ENCODE assay signal across 27 cellular contexts in the genomic region with DNA sequence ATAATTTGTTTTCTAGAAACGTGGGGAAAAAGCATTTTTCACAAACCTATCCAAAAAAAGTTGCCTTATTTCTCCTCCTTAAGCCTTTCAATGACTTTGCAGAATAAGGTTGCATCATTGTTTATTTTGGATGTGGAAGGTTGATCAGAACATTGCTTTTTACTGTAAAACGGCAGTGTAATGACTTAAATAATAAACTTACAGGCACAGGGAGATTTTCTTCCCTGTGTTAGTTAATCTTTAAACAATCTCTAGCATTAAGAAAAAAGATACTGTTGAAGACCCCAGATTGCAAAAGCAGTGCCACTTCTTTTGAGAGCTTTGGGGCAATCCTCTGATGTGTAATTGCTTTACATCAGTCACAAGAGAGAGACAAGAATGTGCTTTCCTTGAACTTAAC.
A peak's percentile ranks its signal among the peaks of the same experiment; 100 is the strongest.
DNase-seq lines count a peak whose midpoint lies in the region; ATAC-seq, FAIRE-seq and TF ChIP-seq lines count a peak whose summit lies in the region.
"Had no signal": no experiment of that assay in that cellular context is flagged by ENCODE, and none has a peak within 500 bp of the region (broad histone marks: within the 10 kb centered on the region; RNA-seq: fewer than 3 reads in every experiment).

No MANE protein-coding gene starts in this region.

- TF ChIP-seq RAD21 in HepG2 (CRISPR knock-in tag; IDR thresholded peaks at IDR 0.05), result no peak

- H3K36me3 ChIP-seq in mammary epithelial cell (ENCODE audit: insufficient read depth, low read length), result no peaks in the 10 kb centered on the region
- peaks cover 0 to 4% of the 10 kb centered on the region in 2 experiments; a peak in 1 of 5 replicates for H3K36me3 ChIP-seq in HepG2 (replicated peaks in 1 of 2; ENCODE audit: control insufficient read depth in 1 of 2, insufficient read depth in 2 of 2, low read length in 2 of 2)
- peaks cover 10% of the 10 kb centered on the region for H3K36me3 ChIP-seq in HAP-1 (replicated peaks)
- H3K36me3 ChIP-seq: BLaER1 treated with 17β-estradiol and CSF1 and Interleukin-3, amounts not matched to agents 10 nM and 100 nM; prostate gland had no signal

- DNase-seq in MCF 10A (ENCODE audit: unreplicated experiment), result peak; percentile 26
- no peak for DNase-seq in mammary epithelial cell
- DNase-seq in choroid plexus epithelial cell (ENCODE audit: low read depth), result peak; percentile 58
- no peak for DNase-seq in HepG2 (ENCODE audit: low spot score)
- DNase-seq in stimulated activated CD4-positive, alpha-beta T cell treated with anti-CD3 and anti-CD28 coated beads, Interleukin-4, amount 100 ng/mL, for 4 hours, result no peak
- no peak for DNase-seq in NCI-H1105 (lab: John Stamatoyannopoulos, UW)
- DNase-seq in HAP-1 (ENCODE audit: low spot score in 2 of 2), result no peak
- DNase-seq: 8988T; activated CD4-positive, alpha-beta T cell treated with anti-CD3 and anti-CD28 coated beads, Interleukin-2, amount 50 U/mL, for 48 hours; activated naive CD8-positive, alpha-beta T cell treated with anti-CD3 and anti-CD28 coated beads, Interleukin-2, amount 10 ng/mL, durations not matched to agents 7 days and 5 days; Calu3; foreskin melanocyte; hippocampal formation; islet precursor cell; MM.1S; NCI-H146; NCI-H2171; NCI-H524 treated with DMSO at 0.1 percent for 48 hours; stimulated activated CD4-positive, alpha-beta T cell treated with anti-CD3 and anti-CD28 coated beads, Interleukin-1b, Interleukin-23, amount 100 ng/mL, for 48 hours; T-helper 9 cell had no signal

- peaks cover 5% of the 10 kb centered on the region for H3K4me1 Mint-ChIP-seq in MCF 10A (ENCODE audit: insufficient read depth, unreplicated experiment)
- H3K4me1 Mint-ChIP-seq: activated naive CD8-positive, alpha-beta T cell treated with anti-CD3 and anti-CD28 coated beads, Interleukin-2, amount 10 ng/mL, durations not matched to agents 7 days and 5 days; stimulated activated memory B cell treated with anti-CD40 and anti-IgM and Interleukin-4, amounts not matched to agents 10 μg/mL and 1 μg/mL and 100 μg/mL, for 72 hours; WTC11 had no signal

- no peaks in the 10 kb centered on the region for H3K9me3 Mint-ChIP-seq in MCF 10A (ENCODE audit: unreplicated experiment)
- H3K9me3 Mint-ChIP-seq: activated naive CD8-positive, alpha-beta T cell treated with anti-CD3 and anti-CD28 coated beads, Interleukin-2, amount 10 ng/mL, durations not matched to agents 7 days and 5 days; dendritic cell treated with granulocyte-macrophage colony-stimulating factor and Interleukin-4, amounts not matched to agents 40 ng/mL and 50 ng/mL, for 4 days; stimulated activated memory B cell treated with anti-CD40 and anti-IgM and Interleukin-4, amounts not matched to agents 10 μg/mL and 1 μg/mL and 100 μg/mL, for 72 hours; WTC11 had no signal

- intact Hi-C loops in MCF 10A (cut with micrococcal nuclease) (no loop called here), mammary epithelial cell (cut with micrococcal nuclease) (no loop called here), HepG2 (cut with micrococcal nuclease; ENCODE audit: unreplicated experiment) (no loop called here)

- H3K27me3 ChIP-seq in mammary epithelial cell (ENCODE audit: insufficient read depth, low read length) (no peaks in the 10 kb centered on the region), HepG2 (ENCODE audit: control insufficient read depth in 1 of 2, insufficient read depth in 2 of 2, low read length in 2 of 2) (no peaks in the 10 kb centered on the region), HAP-1 (ENCODE audit: low read depth) (no peaks in the 10 kb centered on the region)

- H3K9me3 ChIP-seq in mammary epithelial cell (replicated peaks; ENCODE audit: insufficient read depth, low read length) (no peaks in the 10 kb centered on the region), HepG2 (ENCODE audit: low read length) (no peaks in the 10 kb centered on the region), HAP-1 (no peaks in the 10 kb centered on the region)
- H3K9me3 ChIP-seq: BLaER1 treated with 17β-estradiol and CSF1 and Interleukin-3, amounts not matched to agents 10 nM and 100 nM; prostate gland had no signal

- no TSS peak for BruUV-seq in MCF 10A (replicated peaks; lab: Mats Ljungman, UMichigan)
- BruUV-seq in mammary epithelial cell (replicated peaks; lab: Mats Ljungman, UMichigan), result no TSS peak
- no TSS peak for BruUV-seq in HepG2 (replicated peaks; lab: Mats Ljungman, UMichigan)

- no peak for TF ChIP-seq POLR2A in HepG2 (IDR thresholded peaks at IDR 0.05; ENCODE audit: insufficient read depth in 1 of 2, low read depth in 2 of 2, low read length in 2 of 2)

- H3K4me1 ChIP-seq in mammary epithelial cell (ENCODE audit: insufficient read depth, low read length) (no peaks in the 10 kb centered on the region), HepG2 (ENCODE audit: insufficient read depth, low read length) (peaks cover 6% of the 10 kb centered on the region), HAP-1 (peaks cover 9% of the 10 kb centered on the region)
- H3K4me1 ChIP-seq: BLaER1 treated with 17β-estradiol and CSF1 and Interleukin-3, amounts not matched to agents 10 nM and 100 nM; prostate gland had no signal

- peaks cover 35% of the 10 kb centered on the region for H3K27me3 Mint-ChIP-seq in MCF 10A (ENCODE audit: insufficient read depth, unreplicated experiment)
- H3K27me3 Mint-ChIP-seq: activated naive CD8-positive, alpha-beta T cell treated with anti-CD3 and anti-CD28 coated beads, Interleukin-2, amount 10 ng/mL, durations not matched to agents 7 days and 5 days; dendritic cell treated with granulocyte-macrophage colony-stimulating factor and Interleukin-4, amounts not matched to agents 40 ng/mL and 50 ng/mL, for 4 days; stimulated activated memory B cell treated with anti-CD40 and anti-IgM and Interleukin-4, amounts not matched to agents 10 μg/mL and 1 μg/mL and 100 μg/mL, for 72 hours had no signal

- no peak overlapping the region for H3K9ac ChIP-seq in mammary epithelial cell (ENCODE audit: insufficient read depth, low read length)
- H3K9ac ChIP-seq in HepG2 (ENCODE audit: insufficient read depth, low read depth, low read length), result no peak overlapping the region
- H3K9ac ChIP-seq: BLaER1 treated with 17β-estradiol and CSF1 and Interleukin-3, amounts not matched to agents 10 nM and 100 nM had no signal

- no peak overlapping the region for H3K27ac ChIP-seq in mammary epithelial cell (ENCODE audit: insufficient read depth, low read depth, low read length)
- no peak overlapping the region for H3K27ac ChIP-seq in HepG2 (ENCODE audit: extremely low read length, insufficient read depth, low read length)
- H3K27ac ChIP-seq: BLaER1 treated with 17β-estradiol and CSF1 and Interleukin-3, amounts not matched to agents 10 nM and 100 nM; prostate gland had no signal

- no peak overlapping the region for H3K27ac Mint-ChIP-seq in MCF 10A (ENCODE audit: low read depth, unreplicated experiment)
- H3K27ac Mint-ChIP-seq: activated naive CD8-positive, alpha-beta T cell treated with anti-CD3 and anti-CD28 coated beads, Interleukin-2, amount 10 ng/mL, durations not matched to agents 7 days and 5 days; dendritic cell treated with granulocyte-macrophage colony-stimulating factor and Interleukin-4, amounts not matched to agents 40 ng/mL and 50 ng/mL, for 4 days; stimulated activated memory B cell treated with anti-CD40 and anti-IgM and Interleukin-4, amounts not matched to agents 10 μg/mL and 1 μg/mL and 100 μg/mL, for 72 hours; WTC11 had no signal

- no peak overlapping the region for H2AFZ ChIP-seq in mammary epithelial cell (ENCODE audit: low read depth, low read length)
- H2AFZ ChIP-seq in HepG2 (ENCODE audit: low read length), result no peak overlapping the region

- no peaks in the 10 kb centered on the region for H4K20me1 ChIP-seq in mammary epithelial cell (ENCODE audit: insufficient read depth, low read length)
- H4K20me1 ChIP-seq in HepG2 (ENCODE audit: insufficient read depth, low read length), result no peaks in the 10 kb centered on the region

- peaks cover 6% of the 10 kb centered on the region for H3K36me3 Mint-ChIP-seq in MCF 10A (ENCODE audit: insufficient read depth, unreplicated experiment)
- H3K36me3 Mint-ChIP-seq: WTC11 had no signal

- H3K4me3 Mint-ChIP-seq in MCF 10A (ENCODE audit: unreplicated experiment), result no peak overlapping the region
- H3K4me3 Mint-ChIP-seq: activated naive CD8-positive, alpha-beta T cell treated with anti-CD3 and anti-CD28 coated beads, Interleukin-2, amount 10 ng/mL, durations not matched to agents 7 days and 5 days; dendritic cell treated with granulocyte-macrophage colony-stimulating factor and Interleukin-4, amounts not matched to agents 40 ng/mL and 50 ng/mL, for 4 days; stimulated activated memory B cell treated with anti-CD40 and anti-IgM and Interleukin-4, amounts not matched to agents 10 μg/mL and 1 μg/mL and 100 μg/mL, for 72 hours; WTC11 had no signal

- TF ChIP-seq EP300 in HepG2 (IDR thresholded peaks at IDR 0.05; ENCODE audit: low read depth in 2 of 2, low read length in 2 of 2) (no peak), HepG2 (CRISPR knock-in tag; IDR thresholded peaks at IDR 0.05; ENCODE audit: borderline replicate concordance) (no peak)

- TF ChIP-seq CTCF in MCF 10A (IDR thresholded peaks at IDR 0.05; ENCODE audit: unreplicated experiment) (no peak), mammary epithelial cell (conservative IDR thresholded peaks at IDR 0.05 in 1 of 2, IDR thresholded peaks at IDR 0.05 in 1 of 2; ENCODE audit: extremely low read depth in 1 of 2, insufficient read depth in 1 of 2, low read depth in 1 of 2, low read length in 2 of 2) (no peak), choroid plexus epithelial cell (conservative IDR thresholded peaks at IDR 0.05; ENCODE audit: low read depth, low read length) (no peak), HepG2 (CRISPR knock-in tag; IDR thresholded peaks at IDR 0.05) (no peak)

- FAIRE-seq in HepG2 (lab: Jason Lieb, UNC), result no peak
- FAIRE-seq: H1 had no signal

- H3K4me2 ChIP-seq in mammary epithelial cell (ENCODE audit: insufficient read depth, low read depth, low read length) (no peak overlapping the region), HepG2 (ENCODE audit: low read depth, low read length) (no peak overlapping the region)
- H3K4me2 ChIP-seq: BLaER1 treated with 17β-estradiol and CSF1 and Interleukin-3, amounts not matched to agents 10 nM and 100 nM had no signal

- in situ Hi-C loops in mammary epithelial cell (cut with MboI; ENCODE audit: low sequenced_read_pairs in 2 of 2), result no loop called here
- in situ Hi-C loops in HepG2 (cut with HindIII; ENCODE audit: extremely low pct_ligation_motif_present, low pct_unique_long_range_greater_than_20kb), result no loop called here
- in situ Hi-C loops in HAP-1 (cut with MboI; ENCODE audit: low sequenced_read_pairs), result no loop called here

- H3K79me2 ChIP-seq in mammary epithelial cell (ENCODE audit: insufficient read depth, low read length), result no peaks in the 10 kb centered on the region
- no peaks in the 10 kb centered on the region for H3K79me2 ChIP-seq in HepG2 (ENCODE audit: insufficient read depth, low read length)

- dilution Hi-C loops in mammary epithelial cell (cut with HindIII; ENCODE audit: low sequenced_read_pairs), result no loop called here

- 19% methylated on average over 2 of the region's 2 CpGs for WGBS in mammary epithelial cell (ENCODE audit: low coverage, missing lambda C conversion rate)
- WGBS in HepG2 (ENCODE audit: low lambda C conversion rate), result 64% methylated on average over 2 of the region's 2 CpGs

- ATAC-seq in HepG2, result no peak
- ATAC-seq in GM18867 (IDR thresholded peaks at IDR 0.05; ENCODE audit: unreplicated experiment), result no peak
- ATAC-seq: stimulated activated memory B cell treated with anti-CD40 and anti-IgM and Interleukin-4, amounts not matched to agents 10 μg/mL and 1 μg/mL and 100 μg/mL, for 72 hours; WTC11 had no signal

- CTCF ChIA-PET in MCF 10A (lab: Yijun Ruan, JAX) (interaction anchor here (1.7 kb wide), 1 partner anchor 23 kb away, joined by 9 read pairs; no protein-coding TSS in a partner anchor), mammary epithelial cell (lab: Charles Lee; ENCODE audit: low non-redundant PET) (no interaction called here), HepG2 (lab: Yijun Ruan, JAX; ENCODE audit: low intra/inter-chr PET ratio, low total read pairs) (no interaction called here)

- H3K4me3 ChIP-seq in mammary epithelial cell (replicated peaks in 1 of 3; ENCODE audit: insufficient read depth in 1 of 3, low read depth in 2 of 3, low read length in 3 of 3), result no peak overlapping the region
- no peak overlapping the region for H3K4me3 ChIP-seq in choroid plexus epithelial cell (ENCODE audit: low read depth, low read length)
- H3K4me3 ChIP-seq in HepG2 (replicated peaks in 1 of 3; ENCODE audit: insufficient read depth in 1 of 3, low read depth in 2 of 3, low read length in 3 of 3), result no peak overlapping the region
- H3K4me3 ChIP-seq in HAP-1, result no peak overlapping the region
- H3K4me3 ChIP-seq: BLaER1 treated with 17β-estradiol and CSF1 and Interleukin-3, amounts not matched to agents 10 nM and 100 nM; prostate gland had no signal

- POLR2A ChIA-PET in MCF 10A (lab: Yijun Ruan, JAX) (no interaction called here), HepG2 (lab: Yijun Ruan, JAX) (no interaction called here)

Comparison
In these comparisons a context has a peak if more than half of its experiments do, and no peak if none do; other contexts are left out.
1. DNase-seq: peak in MCF 10A (single experiment) and choroid plexus epithelial cell (single experiment); none in mammary epithelial cell (single experiment), HepG2 (single experiment), stimulated activated CD4-positive, alpha-beta T cell treated with anti-CD3 and anti-CD28 coated beads, Interleukin-4, amount 100 ng/mL, for 4 hours (0 of 2), NCI-H1105 (single experiment) and HAP-1 (0 of 2).